Comparison of ENCODE assay signal across 9 cellular contexts in the genomic region with DNA sequence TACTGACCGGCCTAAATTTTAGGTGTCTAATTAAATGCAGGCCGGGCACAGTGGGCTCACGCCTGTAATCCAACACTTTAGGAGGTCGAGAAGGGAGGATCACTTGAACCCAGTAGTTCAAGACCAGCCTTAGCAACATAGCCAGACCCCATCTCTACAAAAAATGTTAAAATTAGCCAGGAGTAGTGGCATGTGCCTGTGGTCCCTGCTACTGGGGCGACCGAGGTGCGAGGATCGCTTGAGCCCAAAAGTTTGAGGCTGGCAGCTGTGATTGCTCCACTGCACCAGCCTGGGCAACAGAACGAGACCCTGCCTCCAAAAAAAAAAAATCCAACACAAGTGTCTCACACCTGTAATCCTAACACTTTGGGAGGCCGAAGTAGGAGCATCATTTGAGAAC. TPM values are rescaled to one million over a fixed set of nuclear protein-coding genes. Genes with fewer than 3 reads are reported as not detected.
DNase-seq lines count a peak whose midpoint lies in the region; ATAC-seq and TF ChIP-seq lines count a peak whose summit lies in the region.
"Had no signal": no experiment of that assay in that cellular context is flagged by ENCODE, and none has a peak within 500 bp of the region (broad histone marks: within the 10 kb centered on the region; RNA-seq: fewer than 3 reads in every experiment).

No MANE protein-coding gene starts in this region.

- no peak overlapping the region for H3K14ac ChIP-seq in trophoblast cell (ENCODE audit: low read length)

- H3K4ac ChIP-seq in trophoblast cell (ENCODE audit: low read depth, low read length): no peak overlapping the region

- H4K20me1 ChIP-seq in OCI-LY3 (ENCODE audit: insufficient read depth, low read length): peaks cover 16% of the 10 kb centered on the region

- intact Hi-C loops in esophagus muscularis mucosa (cut with DNase I): loop anchor here (10.0 kb wide), 1 partner anchor 276 kb away; the partner anchor contains the start of gene ADCK2

- no peak overlapping the region for H2AK5ac ChIP-seq in trophoblast cell (ENCODE audit: low read length)

- no peak overlapping the region for H2BK5ac ChIP-seq in trophoblast cell (ENCODE audit: low read depth, low read length, poor library complexity)

- peaks cover 38% of the 10 kb centered on the region for H3K27me3 ChIP-seq in OCI-LY3 (ENCODE audit: low read depth, low read length)
- H3K27me3 ChIP-seq in esophagus muscularis mucosa: peaks cover 0 to 17% (median 0%) of the 10 kb centered on the region in 4 donors
- H3K27me3 ChIP-seq in trophoblast cell (ENCODE audit: insufficient read depth, low read length): no peaks in the 10 kb centered on the region
- peaks cover 3% of the 10 kb centered on the region for H3K27me3 ChIP-seq in foreskin keratinocyte

- H3K36me3 ChIP-seq in ES-I3 (ENCODE audit: insufficient read depth, low read length) (no peaks in the 10 kb centered on the region), OCI-LY3 (replicated peaks; ENCODE audit: low read depth, low read length) (no peaks in the 10 kb centered on the region), esophagus muscularis mucosa (no peaks in the 10 kb centered on the region), trophoblast cell (ENCODE audit: control insufficient read depth in 1 of 2, insufficient read depth in 2 of 2, low read length in 2 of 2) (no peaks in the 10 kb centered on the region)

- TF ChIP-seq EP300 in esophagus muscularis mucosa (IDR thresholded peaks at IDR 0.05): no peak

- ATAC-seq in foreskin keratinocyte (no peak), GM18909 (IDR thresholded peaks at IDR 0.05; ENCODE audit: poor library complexity, unreplicated experiment) (no peak)

- H3K9ac ChIP-seq in ES-I3 (ENCODE audit: low read depth, low read length): peak overlapping the region; percentile 58; the same call in 1 of the 2 replicates
- no peak overlapping the region for H3K9ac ChIP-seq in OCI-LY3 (ENCODE audit: low read length)
- no peak overlapping the region for H3K9ac ChIP-seq in trophoblast cell (ENCODE audit: low read length)

- no peak overlapping the region for H3K23ac ChIP-seq in trophoblast cell (ENCODE audit: low read length)

- DNase-seq in esophagus muscularis mucosa (ENCODE audit: extremely low spot score) (no peak), trophoblast cell (no peak), NCI-H2196 treated with DMSO at 0.1 percent for 48 hours (lab: John Stamatoyannopoulos, UW; ENCODE audit: unreplicated experiment) (no peak), NCI-H2107 treated with DMSO at 0.1 percent for 48 hours (lab: John Stamatoyannopoulos, UW; ENCODE audit: unreplicated experiment) (no peak), foreskin keratinocyte (no peak)

- peak overlapping the region; percentile 99 for H3K4me3 ChIP-seq in OCI-LY3 (ENCODE audit: low read length)
- peak overlapping the region; percentile 89 to 100 (median 100) for H3K4me3 ChIP-seq in esophagus muscularis mucosa
- no peak overlapping the region for H3K4me3 ChIP-seq in trophoblast cell (ENCODE audit: low read depth, low read length)

- peaks cover 5% of the 10 kb centered on the region for H3K79me1 ChIP-seq in trophoblast cell (ENCODE audit: low read length)

- no peak overlapping the region for H3K18ac ChIP-seq in trophoblast cell (ENCODE audit: low read length)

- 76% methylated on average over 10 of the region's 10 CpGs for WGBS in esophagus muscularis mucosa
- no CpG with 5 or more reads among the region's 10 CpGs for WGBS in trophoblast cell (ENCODE audit: extremely low coverage, insufficient coverage, insufficient read length)

- no peaks in the 10 kb centered on the region for H3K9me3 ChIP-seq in ES-I3 (ENCODE audit: control insufficient read depth, insufficient read depth, low read length)
- no peaks in the 10 kb centered on the region for H3K9me3 ChIP-seq in OCI-LY3 (ENCODE audit: insufficient read depth, low read length)
- no peaks in the 10 kb centered on the region for H3K9me3 ChIP-seq in esophagus muscularis mucosa
- no peaks in the 10 kb centered on the region for H3K9me3 ChIP-seq in trophoblast cell (ENCODE audit: insufficient read depth, low read depth, low read length)

- no peak overlapping the region for H4K8ac ChIP-seq in trophoblast cell (ENCODE audit: low read depth, low read length)

- H2BK12ac ChIP-seq in trophoblast cell (ENCODE audit: low read length): no peak overlapping the region

- H3K79me2 ChIP-seq in OCI-LY3 (ENCODE audit: low read length) (peaks cover 4% of the 10 kb centered on the region; the same call in 1 of the 2 replicates), trophoblast cell (ENCODE audit: control insufficient read depth, insufficient read depth, low read length, poor library complexity) (peaks cover 6% of the 10 kb centered on the region)

- H3K4me2 ChIP-seq in OCI-LY3 (ENCODE audit: low read length) (peak overlapping the region; percentile 97), trophoblast cell (ENCODE audit: low read length) (peak overlapping the region; percentile 44)

- no peak overlapping the region for H2BK120ac ChIP-seq in trophoblast cell (ENCODE audit: insufficient read depth, low read length, poor library complexity)

- peaks cover 3% of the 10 kb centered on the region for H3K4me1 ChIP-seq in ES-I3 (ENCODE audit: insufficient read depth, low read length)
- H3K4me1 ChIP-seq in OCI-LY3 (ENCODE audit: low read length): peaks cover 3% of the 10 kb centered on the region
- H3K4me1 ChIP-seq in esophagus muscularis mucosa: peaks cover 11 to 25% (median 24%) of the 10 kb centered on the region in 4 donors
- H3K4me1 ChIP-seq in trophoblast cell (ENCODE audit: control insufficient read depth in 1 of 2, insufficient read depth in 2 of 2, low read length in 2 of 2): peaks cover 4 to 7% of the 10 kb centered on the region in 2 experiments
- H3K4me1 ChIP-seq in foreskin keratinocyte: peaks cover 6% of the 10 kb centered on the region

- no peak for TF ChIP-seq POLR2A in esophagus muscularis mucosa (IDR thresholded peaks at IDR 0.05; ENCODE audit: low read depth)

- no peak overlapping the region for H4K12ac ChIP-seq in trophoblast cell (ENCODE audit: low read depth, low read length)

- H2AFZ ChIP-seq in OCI-LY3 (ENCODE audit: low read depth, low read length) (peak overlapping the region; percentile 53), trophoblast cell (ENCODE audit: insufficient read depth, low read length, poor library complexity) (no peak overlapping the region)

- no peak overlapping the region for H4K91ac ChIP-seq in trophoblast cell (ENCODE audit: low read depth, low read length)

- H3K27ac ChIP-seq in OCI-LY3 (ENCODE audit: low read length) (no peak overlapping the region), esophagus muscularis mucosa (replicated peaks in 1 of 4) (no peak overlapping the region), trophoblast cell (ENCODE audit: low read depth, low read length) (no peak overlapping the region), foreskin keratinocyte (no peak overlapping the region)

- TF ChIP-seq CTCF in OCI-LY3 (IDR thresholded peaks at IDR 0.05; ENCODE audit: low read depth, low read length) (no peak), esophagus muscularis mucosa (IDR thresholded peaks at IDR 0.05) (no peak), foreskin keratinocyte (conservative IDR thresholded peaks at IDR 0.05) (no peak)

RNA-seq across cellular contexts. Expression of gene SLC37A3, which starts 0.5 kb away (rescaled TPM):
- total RNA-seq in esophagus muscularis mucosa: 10 to 100 TPM; 33.1 to 67.8 (median 49.0) TPM
- polyA plus RNA-seq in trophoblast cell (2013): 49.1 and 51.6 TPM in 2 replicates
- 30.4 and 37.9 TPM in 2 replicates for total RNA-seq in foreskin keratinocyte
- polyA plus RNA-seq in foreskin keratinocyte: 15.6 and 16.7 TPM in 2 replicates

RNA-seq across cellular contexts. Expression of gene RAB19, which starts 5.0 kb away (rescaled TPM):
- not detected for total RNA-seq in esophagus muscularis mucosa
- polyA plus RNA-seq in trophoblast cell (2013): 0.90 and 0.96 TPM in 2 replicates
- 0.21 TPM in 1 of 2 replicates, not detected in the other for total RNA-seq in foreskin keratinocyte
- not detected in 2 replicates for polyA plus RNA-seq in foreskin keratinocyte
- total RNA-seq: temporal lobe had no signal
